8 cellular contexts compared by ENCODE assay signal in genomic region chr14:93185333-93185688, GRCh38. TPM values are rescaled to one million over a fixed set of nuclear protein-coding genes. Genes with fewer than 3 reads are reported as not detected.
A peak's percentile ranks its signal among the peaks of the same experiment; 100 is the strongest.
DNase-seq lines count a peak whose midpoint lies in the region; ATAC-seq and TF ChIP-seq lines count a peak whose summit lies in the region.

No MANE protein-coding gene starts in this region.

- no peak overlapping the region for H2AK5ac ChIP-seq in IMR-90 (ENCODE audit: low read depth, low read length)

- H3K9me3 ChIP-seq in IMR-90 (ENCODE audit: control insufficient read depth, insufficient read depth, low read length) (no peaks in the 10 kb centered on the region), muscle layer of colon (ENCODE audit: low read length) (no peaks in the 10 kb centered on the region)

- H3K36me3 ChIP-seq in IMR-90 (ENCODE audit: control insufficient read depth, insufficient read depth, low read length) (peaks cover 6% of the 10 kb centered on the region; the same call in 1 of the 2 replicates), muscle layer of colon (ENCODE audit: insufficient read depth, low read length) (peaks cover 28% of the 10 kb centered on the region)

- no peak for ATAC-seq in IMR-90 (ENCODE audit: low read depth)
- peak; percentile 4 for ATAC-seq in central memory CD8-positive, alpha-beta T cell (replicated peaks; ENCODE audit: extremely low read depth, poor library complexity, severe bottlenecking)

- no peak overlapping the region for H2BK120ac ChIP-seq in IMR-90 (ENCODE audit: low read depth, low read length)

- no peak overlapping the region for H3K4ac ChIP-seq in IMR-90 (ENCODE audit: low read depth, low read length)

- no peaks in the 10 kb centered on the region; the same call in 1 of the 2 replicates for H3K9me1 ChIP-seq in IMR-90 (ENCODE audit: insufficient read depth, low read length)

- H2AK9ac ChIP-seq in IMR-90 (replicated peaks; ENCODE audit: low read depth, low read length, poor library complexity), result peak overlapping the region; percentile 21

- H3K36me3 Mint-ChIP-seq in central memory CD8-positive, alpha-beta T cell (ENCODE audit: insufficient read depth), result peaks cover 28% of the 10 kb centered on the region

- H2AFZ ChIP-seq in IMR-90 (replicated peaks; ENCODE audit: low read length, poor library complexity), result peak overlapping the region; percentile 99

- peak overlapping the region; percentile 99 for H3K4me2 ChIP-seq in IMR-90 (ENCODE audit: low read depth, low read length)

- no peaks in the 10 kb centered on the region; the same call in 1 of the 2 replicates for H4K20me1 ChIP-seq in IMR-90 (ENCODE audit: insufficient read depth, low read length)

- no peak overlapping the region for H2BK15ac ChIP-seq in IMR-90 (ENCODE audit: low read depth, low read length)

- DNase-seq in GM13977 (ENCODE audit: low spot score) (peak; percentile 29), IMR-90 (no peak), NCI-H2171 (lab: John Stamatoyannopoulos, UW) (no peak), SKM-1 (lab: John Stamatoyannopoulos, UW; ENCODE audit: unreplicated experiment) (no peak), NCI-H446 treated with DMSO at 0.1 percent for 48 hours (lab: John Stamatoyannopoulos, UW) (no peak)
- no peak for DNase-seq in central memory CD8-positive, alpha-beta T cell (ENCODE audit: low spot score in 2 of 2)
- no peak for DNase-seq in effector CD8-positive, alpha-beta T cell (lab: John Stamatoyannopoulos, UW)

- H3K27ac ChIP-seq in IMR-90 (ENCODE audit: insufficient read depth, low read length), result peak overlapping the region; percentile 74
- H3K27ac ChIP-seq in muscle layer of colon (ENCODE audit: low read depth, low read length), result peak overlapping the region; percentile 95

- CTCF ChIA-PET in IMR-90 (lab: Yijun Ruan, JAX), result interaction anchor here (0.6 to 1.4 kb wide), 4 partner anchors 21 to 960 kb away, joined by 3 to 4 read pairs (median 3); partner anchors contain the start of gene GON7

- H4K5ac ChIP-seq in IMR-90 (ENCODE audit: low read depth, low read length), result peak overlapping the region; percentile 13; the same call in 1 of the 2 replicates

- H2BK5ac ChIP-seq in IMR-90 (ENCODE audit: low read depth, low read length, poor library complexity, severe bottlenecking), result peak overlapping the region; percentile 46

- peak overlapping the region in 1 of 2 experiments; percentile 7; a peak in 2 of 4 replicates for H4K8ac ChIP-seq in IMR-90 (ENCODE audit: low read depth in 2 of 2, low read length in 2 of 2)

- H3K23ac ChIP-seq in IMR-90 (ENCODE audit: low read depth, low read length), result peak overlapping the region; percentile 72

- H3K18ac ChIP-seq in IMR-90 (ENCODE audit: low read depth, low read length), result no peak overlapping the region

- H3K4me1 Mint-ChIP-seq in central memory CD8-positive, alpha-beta T cell, result peaks cover 27% of the 10 kb centered on the region

- TF ChIP-seq CTCF in GM13977 (IDR thresholded peaks at IDR 0.05; ENCODE audit: extremely low read depth, insufficient read depth, missing control alignments) (no peak), IMR-90 (conservative IDR thresholded peaks at IDR 0.05; ENCODE audit: low read depth, low read length) (no peak)

- in situ Hi-C loops in GM13977 (cut with MboI; ENCODE audit: low pct_unique_long_range_greater_than_20kb, low sequenced_read_pairs, unreplicated experiment) (no loop called here), IMR-90 (cut with MboI; ENCODE audit: low sequenced_read_pairs) (no loop called here)

- no peak overlapping the region for H4K91ac ChIP-seq in IMR-90 (ENCODE audit: insufficient read depth, low read depth, low read length)

- peak overlapping the region; percentile 91 for H3K27ac Mint-ChIP-seq in central memory CD8-positive, alpha-beta T cell (ENCODE audit: low read depth)

- peak overlapping the region; percentile 14; the same call in 1 of the 2 replicates for H3K14ac ChIP-seq in IMR-90 (replicated peaks; ENCODE audit: low read depth, low read length)

- H2BK20ac ChIP-seq in IMR-90 (ENCODE audit: low read depth, low read length), result no peak overlapping the region

- H3K27me3 Mint-ChIP-seq in central memory CD8-positive, alpha-beta T cell, result no peaks in the 10 kb centered on the region

- BruUV-seq in IMR-90 (replicated peaks; lab: Mats Ljungman, UMichigan), result no TSS peak

- TF ChIP-seq POLR2A in IMR-90 (IDR thresholded peaks at IDR 0.05; ENCODE audit: low read depth, low read length), result no peak

- H3K9me3 Mint-ChIP-seq in central memory CD8-positive, alpha-beta T cell, result no peaks in the 10 kb centered on the region

- intact Hi-C loops in IMR-90 (cut with micrococcal nuclease), result no loop called here

- H3K9ac ChIP-seq in IMR-90 (ENCODE audit: low read depth, low read length) (peak overlapping the region; percentile 88), muscle layer of colon (ENCODE audit: low read length) (peak overlapping the region; percentile 92)

- H3K4me3 ChIP-seq in IMR-90 (ENCODE audit: insufficient read depth, low read depth, low read length), result peak overlapping the region; percentile 99
- peak overlapping the region; percentile 94 to 98 for H3K4me3 ChIP-seq in muscle layer of colon (ENCODE audit: low read depth in 1 of 2, low read length in 2 of 2)

- POLR2A ChIA-PET in IMR-90 (lab: Charles Lee; ENCODE audit: unreplicated experiment), result no interaction called here

- TF ChIP-seq RAD21 in IMR-90 (IDR thresholded peaks at IDR 0.05; ENCODE audit: low read length), result no peak

- H3K27me3 ChIP-seq in IMR-90 (ENCODE audit: control insufficient read depth, insufficient read depth, low read length), result no peaks in the 10 kb centered on the region
- H3K27me3 ChIP-seq in muscle layer of colon (ENCODE audit: control insufficient read depth in 1 of 2, insufficient read depth in 2 of 2, low read length in 2 of 2), result no peaks in the 10 kb centered on the region

- no peak overlapping the region for H3K56ac ChIP-seq in IMR-90 (ENCODE audit: extremely low read depth, insufficient read depth, low read length)

- dilution Hi-C loops in IMR-90 (cut with HindIII; ENCODE audit: low sequenced_read_pairs, unreplicated experiment), result no loop called here

- peak overlapping the region; percentile 87 for H3K4me3 Mint-ChIP-seq in central memory CD8-positive, alpha-beta T cell

- no peaks in the 10 kb centered on the region for H3K4me1 ChIP-seq in IMR-90 (ENCODE audit: control insufficient read depth, insufficient read depth, low read length)
- H3K4me1 ChIP-seq in muscle layer of colon (ENCODE audit: insufficient read depth, low read length), result peaks cover 21% of the 10 kb centered on the region

- H3K79me1 ChIP-seq in IMR-90 (ENCODE audit: low read depth in 1 of 2, low read length in 2 of 2), result peaks cover 16 to 33% of the 10 kb centered on the region in 2 experiments

- WGBS in IMR-90 (ENCODE audit: extremely low coverage in 2 of 2, insufficient read length in 1 of 2), 2 experiments, result 0% methylated on average over 1 of the region's 11 CpGs; no CpG with 5 or more reads in 1 of the 2 experiments

TF ChIP-seq in IMR-90, 13 proteins besides CTCF, POLR2A, EP300 and RAD21:
- TF ChIP-seq NFE2L2 (IDR thresholded peaks at IDR 0.05; ENCODE audit: low read depth, low read length) (no peak), SMC3 (IDR thresholded peaks at IDR 0.05; ENCODE audit: low read depth, low read length) (no peak), RFX5 (IDR thresholded peaks at IDR 0.05; ENCODE audit: low read depth, low read length) (no peak)
- TF ChIP-seq, protein P1, sequence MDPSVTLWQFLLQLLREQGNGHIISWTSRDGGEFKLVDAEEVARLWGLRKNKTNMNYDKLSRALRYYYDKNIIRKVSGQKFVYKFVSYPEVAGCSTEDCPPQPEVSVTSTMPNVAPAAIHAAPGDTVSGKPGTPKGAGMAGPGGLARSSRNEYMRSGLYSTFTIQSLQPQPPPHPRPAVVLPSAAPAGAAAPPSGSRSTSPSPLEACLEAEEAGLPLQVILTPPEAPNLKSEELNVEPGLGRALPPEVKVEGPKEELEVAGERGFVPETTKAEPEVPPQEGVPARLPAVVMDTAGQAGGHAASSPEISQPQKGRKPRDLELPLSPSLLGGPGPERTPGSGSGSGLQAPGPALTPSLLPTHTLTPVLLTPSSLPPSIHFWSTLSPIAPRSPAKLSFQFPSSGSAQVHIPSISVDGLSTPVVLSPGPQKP (IDR thresholded peaks at IDR 0.05; ENCODE audit: borderline replicate concordance, low read depth, low read length), result no peak

RNA-seq across cellular contexts. Expression of gene LYSET, which starts 0.2 kb away (rescaled TPM):
- 8.3 and 10.2 TPM in 2 replicates for total RNA-seq in IMR-90 (2012; rRNA removed)
- 5.0 and 6.3 TPM in 2 replicates for polyA plus RNA-seq in IMR-90 (2012; rRNA removed)
- 2.8 and 3.0 TPM in 2 replicates for polyA plus RNA-seq in IMR-90 (2012; cell fraction: cytosol; rRNA removed)
- 0.66 and 3.5 TPM in 2 replicates for polyA plus RNA-seq in IMR-90 (2012; cell fraction: nucleus; rRNA removed; ENCODE audit: low replicate concordance)

RNA-seq across cellular contexts. Expression of gene MOAP1, which starts 0.6 kb away (rescaled TPM):
- 9.9 and 12.8 TPM in 2 replicates for total RNA-seq in IMR-90 (2012; rRNA removed)
- polyA plus RNA-seq in IMR-90 (2012; rRNA removed), result 10.7 and 13.2 TPM in 2 replicates
- polyA plus RNA-seq in IMR-90 (2012; cell fraction: cytosol; rRNA removed), result 6.7 and 9.3 TPM in 2 replicates
- polyA plus RNA-seq in IMR-90 (2012; cell fraction: nucleus; rRNA removed; ENCODE audit: low replicate concordance), result 6.1 and 21.1 TPM in 2 replicates

RNA-seq across cellular contexts. Expression of gene GON7, which starts 21.6 kb away (rescaled TPM):
- 4.3 and 10.3 TPM in 2 replicates for total RNA-seq in IMR-90 (2012; rRNA removed)
- 5.6 and 7.8 TPM in 2 replicates for polyA plus RNA-seq in IMR-90 (2012; rRNA removed)
- 2.0 and 2.1 TPM in 2 replicates for polyA plus RNA-seq in IMR-90 (2012; cell fraction: cytosol; rRNA removed)
- 0.50 and 1.5 TPM in 2 replicates for polyA plus RNA-seq in IMR-90 (2012; cell fraction: nucleus; rRNA removed; ENCODE audit: low replicate concordance)

RNA-seq across cellular contexts. Expression of gene UBR7, which starts 21.7 kb away (rescaled TPM):
- 29.4 and 55.8 TPM in 2 replicates for total RNA-seq in IMR-90 (2012; rRNA removed)
- 20.3 and 24.2 TPM in 2 replicates for polyA plus RNA-seq in IMR-90 (2012; rRNA removed)
- 9.8 and 10.5 TPM in 2 replicates for polyA plus RNA-seq in IMR-90 (2012; cell fraction: cytosol; rRNA removed)
- 6.4 and 13.4 TPM in 2 replicates for polyA plus RNA-seq in IMR-90 (2012; cell fraction: nucleus; rRNA removed; ENCODE audit: low replicate concordance)
